Comparison of ENCODE assay signal across 4 cellular contexts in genomic region chr10:69645751-69646687, GRCh38.
A peak's percentile ranks its signal among the peaks of the same experiment; 100 is the strongest.
TF ChIP-seq lines count a peak whose summit lies in the region.

No MANE protein-coding gene starts in this region.

TF ChIP-seq in SK-N-SH, 30 proteins besides CTCF, POLR2A, EP300 and RAD21:
- TF ChIP-seq USF1 (IDR thresholded peaks at IDR 0.05; ENCODE audit: borderline replicate concordance, low read depth) (no peak), TCF12 (IDR thresholded peaks at IDR 0.05) (no peak), ELF1 (IDR thresholded peaks at IDR 0.05) (no peak), IRF3 (IDR thresholded peaks at IDR 0.05; ENCODE audit: low read depth, low read length) (no peak), RCOR1 (IDR thresholded peaks at IDR 0.05; ENCODE audit: low read length) (no peak), FOXJ3 (CRISPR knock-in tag; IDR thresholded peaks at IDR 0.05) (no peak), RFX5 (IDR thresholded peaks at IDR 0.05; ENCODE audit: low read length) (no peak)

TF ChIP-seq in SK-N-SH treated with all-trans-retinoic acid at 6 μM for 48 hours, 23 proteins besides CTCF, POLR2A, EP300 and RAD21:
- TF ChIP-seq ISL1 (CRISPR knock-in tag; IDR thresholded peaks at IDR 0.05): no peak
- no peak for TF ChIP-seq CSRNP3 (CRISPR knock-in tag; IDR thresholded peaks at IDR 0.05)
- no peak for TF ChIP-seq BACH2 (CRISPR knock-in tag; IDR thresholded peaks at IDR 0.05; ENCODE audit: borderline replicate concordance)
- no peak for TF ChIP-seq RARB (CRISPR knock-in tag; IDR thresholded peaks at IDR 0.05)
- no peak for TF ChIP-seq ZFP30 (CRISPR knock-in tag; IDR thresholded peaks at IDR 0.05)
TF ChIP-seq in SK-N-SH treated with all-trans-retinoic acid at 6 μM for 48 hours: peak in this region for 0.

TF ChIP-seq in K562, 482 proteins besides CTCF, POLR2A, EP300 and RAD21:
- peak; percentile 37; the same call in 1 of the 2 replicates for TF ChIP-seq RFX1 (IDR thresholded peaks at IDR 0.05)
- TF ChIP-seq THAP12 (CRISPR knock-in tag; IDR thresholded peaks at IDR 0.05): no peak

TF ChIP-seq in HepG2, 621 proteins besides CTCF, POLR2A, EP300 and RAD21:
- TF ChIP-seq ZBED4 (CRISPR knock-in tag; IDR thresholded peaks at IDR 0.05; ENCODE audit: borderline replicate concordance) (no peak), ZNF138 (CRISPR knock-in tag; IDR thresholded peaks at IDR 0.05; ENCODE audit: low read depth) (no peak), NFATC3 (CRISPR knock-in tag; IDR thresholded peaks at IDR 0.05) (no peak)
